8 cellular contexts compared by ENCODE assay signal in the genomic region with DNA sequence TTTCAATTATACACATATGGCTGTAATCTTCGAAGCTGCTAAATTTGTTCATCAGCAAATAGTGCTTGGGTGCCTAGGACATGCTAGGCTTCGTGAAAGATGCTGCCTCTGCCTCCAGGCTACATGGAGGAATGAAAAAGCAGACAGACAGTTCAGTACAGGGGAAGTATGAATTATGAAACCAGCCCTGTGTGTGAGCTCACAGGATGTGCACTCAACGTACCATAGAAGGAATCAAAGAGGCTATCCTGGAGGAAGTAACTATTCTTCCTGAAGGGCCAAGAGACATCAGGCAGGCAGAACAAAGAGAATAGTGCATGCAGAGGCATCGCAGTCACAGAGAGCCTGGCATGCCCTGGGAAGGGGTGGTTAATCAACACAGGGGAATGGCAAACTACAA.
DNase-seq lines count a peak whose midpoint lies in the region; TF ChIP-seq lines count a peak whose summit lies in the region.

No MANE protein-coding gene starts in this region.

- H3K4me1 Mint-ChIP-seq in T-helper 1 cell treated with Interleukin-12 subunit alpha and Interleukin-12 subunit beta and Interleukin-4 antibody, amounts not matched to agents 30 μg/mL and 1 μg/mL, for 36 hours (ENCODE audit: low read depth) = peaks cover 28% of the 10 kb centered on the region

- H3K27ac Mint-ChIP-seq in T-helper 1 cell treated with Interleukin-12 subunit alpha and Interleukin-12 subunit beta and Interleukin-4 antibody, amounts not matched to agents 30 μg/mL and 1 μg/mL, for 36 hours = peak overlapping the region; percentile 16

- no peak overlapping the region for H3K4me3 Mint-ChIP-seq in T-helper 1 cell treated with Interleukin-12 subunit alpha and Interleukin-12 subunit beta and Interleukin-4 antibody, amounts not matched to agents 30 μg/mL and 1 μg/mL, for 36 hours

- H2BK5ac ChIP-seq in mesenchymal stem cell (ENCODE audit: low read depth, low read length, poor library complexity, severe bottlenecking) = no peak overlapping the region

- H3K9me3 Mint-ChIP-seq in T-helper 1 cell treated with Interleukin-12 subunit alpha and Interleukin-12 subunit beta and Interleukin-4 antibody, amounts not matched to agents 30 μg/mL and 1 μg/mL, for 36 hours = peaks cover 19% of the 10 kb centered on the region

- no peaks in the 10 kb centered on the region for H3K27me3 Mint-ChIP-seq in T-helper 1 cell treated with Interleukin-12 subunit alpha and Interleukin-12 subunit beta and Interleukin-4 antibody, amounts not matched to agents 30 μg/mL and 1 μg/mL, for 36 hours (ENCODE audit: low read depth)

- H3K4me2 ChIP-seq in mesenchymal stem cell (ENCODE audit: low read length, poor library complexity, severe bottlenecking) = no peak overlapping the region

- no peak overlapping the region for H3K4me3 ChIP-seq in mesenchymal stem cell (ENCODE audit: insufficient read depth in 1 of 2, low read depth in 1 of 2, low read length in 2 of 2)

- H3K79me1 ChIP-seq in mesenchymal stem cell (replicated peaks; ENCODE audit: low read length, poor library complexity, severe bottlenecking) = peaks cover 12% of the 10 kb centered on the region

- H3K18ac ChIP-seq in mesenchymal stem cell (ENCODE audit: low read depth in 1 of 2, low read length in 2 of 2) = no peak overlapping the region

- H3K14ac ChIP-seq in mesenchymal stem cell (ENCODE audit: low read length in 2 of 2) = no peak overlapping the region

- in situ Hi-C loops in GM13976 (cut with MboI; ENCODE audit: low sequenced_read_pairs, unreplicated experiment) = no loop called here

- H2AFZ ChIP-seq in mesenchymal stem cell (ENCODE audit: low read depth, low read length) = no peak overlapping the region

- H2AK5ac ChIP-seq in mesenchymal stem cell (ENCODE audit: low read length, severe bottlenecking) = peak overlapping the region; percentile 23

- no peak overlapping the region for H2BK120ac ChIP-seq in mesenchymal stem cell (ENCODE audit: low read depth, low read length)

- H3K9me3 ChIP-seq in mesenchymal stem cell (ENCODE audit: control insufficient read depth, low read length) = peaks cover 3% of the 10 kb centered on the region

- H2BK12ac ChIP-seq in mesenchymal stem cell (ENCODE audit: low read length in 2 of 2) = no peak overlapping the region

- no peaks in the 10 kb centered on the region for H3K27me3 ChIP-seq in mesenchymal stem cell (ENCODE audit: control insufficient read depth in 1 of 2, insufficient read depth in 1 of 2, low read length in 2 of 2)

- H4K91ac ChIP-seq in mesenchymal stem cell (ENCODE audit: low read length) = no peak overlapping the region

- H3K23ac ChIP-seq in mesenchymal stem cell (ENCODE audit: low read length in 2 of 2) = no peak overlapping the region

- H3K36me3 Mint-ChIP-seq in T-helper 1 cell treated with Interleukin-12 subunit alpha and Interleukin-12 subunit beta and Interleukin-4 antibody, amounts not matched to agents 30 μg/mL and 1 μg/mL, for 36 hours (ENCODE audit: low read depth) = peaks cover 9% of the 10 kb centered on the region

- H3K4ac ChIP-seq in mesenchymal stem cell (ENCODE audit: low read depth in 1 of 2, low read length in 2 of 2) = no peak overlapping the region

- no peak overlapping the region for H4K8ac ChIP-seq in mesenchymal stem cell (ENCODE audit: low read length)

- H3K4me1 ChIP-seq in mesenchymal stem cell (ENCODE audit: control insufficient read depth, insufficient read depth, low read depth, low read length) = peaks cover 14% of the 10 kb centered on the region

- WGBS in mesenchymal stem cell = 84% methylated on average over 4 of the region's 4 CpGs

- H3K27ac ChIP-seq in mesenchymal stem cell (ENCODE audit: low read length, poor library complexity, severe bottlenecking) = peak overlapping the region; percentile 99

- TF ChIP-seq CTCF in GM13976 (IDR thresholded peaks at IDR 0.05; ENCODE audit: borderline replicate concordance, control extremely low read depth, extremely low read depth, insufficient read depth, missing control alignments) = no peak

- DNase-seq in GM13976 (ENCODE audit: low spot score) = peak; percentile 22
- peak; percentile 6 for DNase-seq in HCEC 1CT
- peak; percentile 4 for DNase-seq in mesenchymal stem cell
- no peak for DNase-seq in NCI-H1105 treated with DMSO at 0.1 percent for 48 hours (lab: John Stamatoyannopoulos, UW)
- DNase-seq in stimulated activated CD8-positive, alpha-beta memory T cell treated with anti-CD3 and anti-CD28 coated beads, Interleukin-4, amount 100 ng/mL, for 48 hours = no peak
- DNase-seq in RPMI8226 = no peak
- no peak for DNase-seq in activated effector memory CD4-positive, alpha-beta T cell treated with anti-CD3 and anti-CD28 coated beads, Interleukin-2, amount 50 U/mL, for 16 hours

- no peak overlapping the region for H2BK15ac ChIP-seq in mesenchymal stem cell (ENCODE audit: low read depth, poor library complexity, severe bottlenecking)

- no peak overlapping the region for H3K9ac ChIP-seq in mesenchymal stem cell (ENCODE audit: low read length)

- no peaks in the 10 kb centered on the region for H3K36me3 ChIP-seq in mesenchymal stem cell (ENCODE audit: control insufficient read depth in 1 of 2, insufficient read depth in 2 of 2, low read depth in 1 of 2, low read length in 2 of 2)

Comparison
In these comparisons a context has a peak if more than half of its experiments do, and no peak if none do; other contexts are left out.
1. DNase-seq: peak in GM13976 (single experiment), HCEC 1CT (single experiment) and mesenchymal stem cell (single experiment); none in NCI-H1105 treated with DMSO at 0.1 percent for 48 hours (single experiment), stimulated activated CD8-positive, alpha-beta memory T cell treated with anti-CD3 and anti-CD28 coated beads, Interleukin-4, amount 100 ng/mL, for 48 hours (single experiment), RPMI8226 (single experiment) and activated effector memory CD4-positive, alpha-beta T cell treated with anti-CD3 and anti-CD28 coated beads, Interleukin-2, amount 50 U/mL, for 16 hours (single experiment).